ENCODE assay signal across 23 cellular contexts in the genomic region with DNA sequence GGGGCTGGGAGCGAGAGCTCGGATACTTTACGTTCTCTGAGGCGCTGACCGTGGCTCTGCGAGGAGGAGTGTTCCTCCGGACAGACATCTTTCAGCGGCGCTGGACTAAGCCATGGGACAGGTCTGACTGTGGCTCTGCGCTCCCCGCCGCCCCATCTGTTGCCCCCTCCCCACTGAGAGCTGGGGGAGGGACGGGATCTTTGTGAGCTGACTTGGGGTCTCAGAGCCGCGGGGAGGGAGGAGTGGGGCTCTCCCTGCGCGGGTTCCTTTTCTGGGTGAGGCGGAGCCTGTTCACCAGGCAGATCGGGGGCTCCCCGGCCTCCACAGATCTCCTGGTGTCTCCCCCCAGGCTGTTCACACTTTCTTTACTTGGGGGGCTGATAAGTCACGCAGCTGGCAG. TPM values are rescaled to one million over a fixed set of nuclear protein-coding genes. Genes with fewer than 3 reads are reported as not detected.
DNase-seq lines count a peak whose midpoint lies in the region; ATAC-seq, FAIRE-seq and TF ChIP-seq lines count a peak whose summit lies in the region.
"Had no signal": no experiment of that assay in that cellular context is flagged by ENCODE, and none has a peak within 500 bp of the region (broad histone marks: within the 10 kb centered on the region; RNA-seq: fewer than 3 reads in every experiment).

No MANE protein-coding gene starts in this region.

- H3K9me3 Mint-ChIP-seq in nephron (no peaks in the 10 kb centered on the region), type B pancreatic cell (no peaks in the 10 kb centered on the region)

- H3K4me2 ChIP-seq in HepG2 (ENCODE audit: low read depth, low read length) = peak overlapping the region; percentile 37
- peak overlapping the region; percentile 65 for H3K4me2 ChIP-seq in K562 (ENCODE audit: insufficient read depth, low read length)

- no peak for TF ChIP-seq POLR2A in HepG2 (IDR thresholded peaks at IDR 0.05; ENCODE audit: insufficient read depth in 1 of 2, low read depth in 2 of 2, low read length in 2 of 2)
- TF ChIP-seq POLR2A in right lobe of liver (IDR thresholded peaks at IDR 0.05) = no peak
- no peak for TF ChIP-seq POLR2A in K562 (conservative IDR thresholded peaks at IDR 0.05)
- TF ChIP-seq POLR2A in gastrocnemius medialis (IDR thresholded peaks at IDR 0.05) = no peak

- H3K27me3 ChIP-seq in HepG2 (ENCODE audit: control insufficient read depth in 1 of 2, insufficient read depth in 2 of 2, low read length in 2 of 2) (peaks cover 38 to 91% of the 10 kb centered on the region in 2 experiments), right lobe of liver (peaks cover 0 to 24% of the 10 kb centered on the region in 2 donors), K562 (ENCODE audit: control insufficient read depth in 2 of 2, insufficient read depth in 2 of 2, low read length in 2 of 2) (peaks cover 0 to 2% of the 10 kb centered on the region in 2 experiments; a peak in 2 of 5 replicates), gastrocnemius medialis (peaks cover 6 to 26% (median 15%) of the 10 kb centered on the region in 3 donors)

- no peak for ATAC-seq in HepG2
- ATAC-seq in right lobe of liver = no peak
- peak; percentile 45 for ATAC-seq in K562
- ATAC-seq in gastrocnemius medialis = no peak

- H3K79me2 ChIP-seq in HepG2 (ENCODE audit: insufficient read depth, low read length) = no peaks in the 10 kb centered on the region
- H3K79me2 ChIP-seq in K562 (ENCODE audit: control insufficient read depth, insufficient read depth, low read length) = no peaks in the 10 kb centered on the region

- FAIRE-seq in HepG2 (lab: Jason Lieb, UNC) (no peak), K562 (lab: Jason Lieb, UNC) (no peak)

- H2AFZ ChIP-seq in HepG2 (ENCODE audit: low read length) (no peak overlapping the region), K562 (ENCODE audit: low read depth, low read length) (peak overlapping the region; percentile 87)

- H3K4me3 Mint-ChIP-seq in nephron (no peak overlapping the region), type B pancreatic cell (no peak overlapping the region)

- intact Hi-C loops in HepG2 (cut with micrococcal nuclease; ENCODE audit: unreplicated experiment) (loop anchor here (5.0 kb wide), 1 partner anchor 75 kb away; no protein-coding TSS in a partner anchor), right lobe of liver (cut with DNase I) (no loop called here), K562 (cut with micrococcal nuclease) (loop anchor here (5.0 kb wide), 1 partner anchor 80 kb away; a partner anchor contains a TSS), gastrocnemius medialis (cut with DNase I; ENCODE audit: low total_unique reads) (no loop called here)

- no TSS peak for BruUV-seq in HepG2 (replicated peaks; lab: Mats Ljungman, UMichigan)
- BruUV-seq in K562 (replicated peaks; lab: Mats Ljungman, UMichigan) = no TSS peak

- TF ChIP-seq EP300 in HepG2 (IDR thresholded peaks at IDR 0.05; ENCODE audit: low read depth in 2 of 2, low read length in 2 of 2) = no peak
- no peak for TF ChIP-seq EP300 in HepG2 (CRISPR knock-in tag; IDR thresholded peaks at IDR 0.05; ENCODE audit: borderline replicate concordance)
- no peak for TF ChIP-seq EP300 in K562 (IDR thresholded peaks at IDR 0.05; ENCODE audit: low read length)

- H3K27ac ChIP-seq in HepG2 (ENCODE audit: extremely low read length, insufficient read depth, low read length) (no peak overlapping the region), right lobe of liver (no peak overlapping the region), K562 (ENCODE audit: extremely low read depth, low read depth, low read length) (peak overlapping the region; percentile 61), gastrocnemius medialis (no peak overlapping the region)
- H3K27ac ChIP-seq: HL-60 had no signal

- H3K9me1 ChIP-seq in K562 (ENCODE audit: control insufficient read depth, insufficient read depth, low read length) = no peaks in the 10 kb centered on the region

- DNase-seq in HepG2 (ENCODE audit: low spot score) (no peak), right lobe of liver (no peak), K562 (ENCODE audit: extremely low read depth in 1 of 4, low spot score in 3 of 4) (no peak), type B pancreatic cell (ENCODE audit: extremely low spot score, unreplicated experiment) (no peak), gastrocnemius medialis (no peak), 8988T (no peak), mesenteric fat pad (ENCODE audit: low spot score) (no peak)
- DNase-seq: C1 segment of cervical spinal cord, DMS79 treated with DMSO at 0.1 percent for 48 hours, IMR-90, Karpas-422, NCI-H1048, NCI-H1436 treated with DMSO at 0.1 percent for 48 hours, NCI-H2029, NCI-H345, NCI-H524 treated with DMSO at 0.1 percent for 48 hours had no signal

- no peak overlapping the region for H3K9ac ChIP-seq in HepG2 (ENCODE audit: insufficient read depth, low read depth, low read length)
- peak overlapping the region; percentile 36 to 72 for H3K9ac ChIP-seq in K562 (ENCODE audit: insufficient read depth in 1 of 2, low read depth in 2 of 2, low read length in 2 of 2)

- H3K9me3 ChIP-seq in HepG2 (ENCODE audit: low read length) (no peaks in the 10 kb centered on the region), right lobe of liver (no peaks in the 10 kb centered on the region), K562 (replicated peaks; ENCODE audit: control insufficient read depth, insufficient read depth, low read depth, low read length) (no peaks in the 10 kb centered on the region), gastrocnemius medialis (no peaks in the 10 kb centered on the region)
- H3K9me3 ChIP-seq: HAP-1 had no signal

- H3K27me3 Mint-ChIP-seq in nephron (ENCODE audit: low read depth) = peaks cover 64% of the 10 kb centered on the region
- H3K27me3 Mint-ChIP-seq in type B pancreatic cell = peaks cover 8% of the 10 kb centered on the region

- CTCF ChIA-PET in HepG2 (lab: Yijun Ruan, JAX; ENCODE audit: low intra/inter-chr PET ratio, low total read pairs) (no interaction called here), K562 (lab: Yijun Ruan, JAX; ENCODE audit: low intra/inter-chr PET ratio) (no interaction called here)

- H4K20me1 ChIP-seq in HepG2 (ENCODE audit: insufficient read depth, low read length) (no peaks in the 10 kb centered on the region), K562 (replicated peaks; ENCODE audit: control insufficient read depth, insufficient read depth, low read length) (no peaks in the 10 kb centered on the region)

- TF ChIP-seq RAD21 in HepG2 (CRISPR knock-in tag; IDR thresholded peaks at IDR 0.05) (no peak), K562 (CRISPR knock-in tag; conservative IDR thresholded peaks at IDR 0.05 in 1 of 2, IDR thresholded peaks at IDR 0.05 in 1 of 2) (no peak)

- peak overlapping the region in 1 of 3 experiments; percentile 4; a peak in 1 of 6 replicates for H3K4me3 ChIP-seq in HepG2 (replicated peaks in 1 of 3; ENCODE audit: insufficient read depth in 1 of 3, low read depth in 2 of 3, low read length in 3 of 3)
- H3K4me3 ChIP-seq in right lobe of liver = no peak overlapping the region
- no peak overlapping the region for H3K4me3 ChIP-seq in K562
- H3K4me3 ChIP-seq in gastrocnemius medialis = no peak overlapping the region
- H3K4me3 ChIP-seq: HAP-1 had no signal

- WGBS in HepG2 (ENCODE audit: low lambda C conversion rate) = 68% methylated on average over 11 of the region's 21 CpGs
- 14% methylated on average over 1 of the region's 21 CpGs for WGBS in right lobe of liver (ENCODE audit: insufficient coverage, low coverage, low lambda C conversion rate, missing lambda C conversion rate)
- WGBS in K562 (ENCODE audit: insufficient coverage, low coverage, missing lambda C conversion rate) = 12% methylated on average over 20 of the region's 21 CpGs

- H3K36me3 Mint-ChIP-seq in nephron (ENCODE audit: low read depth) (no peaks in the 10 kb centered on the region), type B pancreatic cell (no peaks in the 10 kb centered on the region)

- in situ Hi-C loops in HepG2 (cut with HindIII; ENCODE audit: extremely low pct_ligation_motif_present, low pct_unique_long_range_greater_than_20kb) (no loop called here), K562 (cut with MboI) (no loop called here), gastrocnemius medialis (cut with MboI; ENCODE audit: low sequenced_read_pairs in 4 of 4) (no loop called here)

- POLR2A ChIA-PET in HepG2 (lab: Yijun Ruan, JAX) = no interaction called here
- POLR2A ChIA-PET in K562 (lab: Yijun Ruan, JAX) = interaction anchor here (1.7 kb wide), 1 partner anchor 9 kb away, joined by 5 read pairs; no protein-coding TSS in a partner anchor

- H3K27ac Mint-ChIP-seq in nephron = peak overlapping the region; percentile 54 to 90 (median 68)
- H3K27ac Mint-ChIP-seq in type B pancreatic cell = peak overlapping the region; percentile 34

- H3K36me3 ChIP-seq in HepG2 (replicated peaks in 1 of 2; ENCODE audit: control insufficient read depth in 1 of 2, insufficient read depth in 2 of 2, low read length in 2 of 2) (no peaks in the 10 kb centered on the region), right lobe of liver (no peaks in the 10 kb centered on the region), K562 (ENCODE audit: control insufficient read depth, insufficient read depth, low read length) (no peaks in the 10 kb centered on the region), gastrocnemius medialis (no peaks in the 10 kb centered on the region)
- H3K36me3 ChIP-seq: HAP-1 had no signal

- H3K4me1 ChIP-seq in HepG2 (ENCODE audit: insufficient read depth, low read length) = peaks cover 58% of the 10 kb centered on the region
- H3K4me1 ChIP-seq in right lobe of liver = peaks cover 0 to 1% (median 0%) of the 10 kb centered on the region in 4 donors
- peaks cover 56 to 83% of the 10 kb centered on the region in 2 experiments for H3K4me1 ChIP-seq in K562 (replicated peaks in 1 of 2; ENCODE audit: control insufficient read depth in 2 of 2, insufficient read depth in 2 of 2, low read length in 2 of 2)
- H3K4me1 ChIP-seq in gastrocnemius medialis = peaks cover 0 to 2% of the 10 kb centered on the region in 2 donors
- H3K4me1 ChIP-seq: HAP-1 had no signal

- peaks cover 29% of the 10 kb centered on the region for H3K4me1 Mint-ChIP-seq in nephron
- H3K4me1 Mint-ChIP-seq in type B pancreatic cell (ENCODE audit: unreplicated experiment) = peaks cover 41% of the 10 kb centered on the region

- TF ChIP-seq CTCF in HepG2 (CRISPR knock-in tag; IDR thresholded peaks at IDR 0.05) (no peak), right lobe of liver (IDR thresholded peaks at IDR 0.05) (no peak), K562 (IDR thresholded peaks at IDR 0.05 in 2 of 3, conservative IDR thresholded peaks at IDR 0.05 in 1 of 3; ENCODE audit: insufficient read depth in 2 of 3, low read depth in 1 of 3, low read length in 3 of 3) (no peak), nephron (IDR thresholded peaks at IDR 0.05; ENCODE audit: unreplicated experiment in 3 of 3) (no peak), type B pancreatic cell (conservative IDR thresholded peaks at IDR 0.05) (no peak), gastrocnemius medialis (IDR thresholded peaks at IDR 0.05 in 4 of 5, conservative IDR thresholded peaks at IDR 0.05 in 1 of 5) (no peak)

RNA-seq across cellular contexts. Expression of a gene that starts 11.3 kb away (rescaled TPM):
- 0.20 and 0.39 TPM in 2 replicates for total RNA-seq in HepG2 (2016; rRNA removed; fragmentation: Illumina TruSeq; extraction: Trizol)
- 0.09 and 0.10 TPM in 2 replicates for total RNA-seq in HepG2 (2016; cell fraction: cytosol; rRNA removed; fragmentation: Illumina TruSeq; extraction: Trizol; ENCODE audit: low read depth)
- 0.10 and 0.32 TPM in 2 replicates for total RNA-seq in HepG2 (2016; cell fraction: insoluble cytoplasmic fraction; rRNA removed; fragmentation: Illumina TruSeq; extraction: Trizol)
- 0.31 and 0.65 TPM in 2 replicates for total RNA-seq in HepG2 (2016; cell fraction: membrane; rRNA removed; fragmentation: Illumina TruSeq; extraction: Trizol)
- 0.19 and 0.22 TPM in 2 replicates for total RNA-seq in HepG2 (2016; cell fraction: nucleus; rRNA removed; fragmentation: Illumina TruSeq; extraction: Trizol)
- polyA plus RNA-seq in HepG2 (2011; rRNA removed) = 0.12 and 0.18 TPM in 2 replicates
- 0.10 and 0.19 TPM in 2 replicates for polyA plus RNA-seq in HepG2 (2011; cell fraction: cytosol; rRNA removed)
- polyA plus RNA-seq in HepG2 (2011; cell fraction: nucleus; rRNA removed) = 0.09 and 0.27 TPM in 2 replicates
- polyA plus RNA-seq in HepG2 (2012) = 0.05 and 0.16 TPM in 2 replicates
- 0.26 and 0.33 TPM in 2 replicates for polyA plus RNA-seq in HepG2 (2016; cell fraction: cytosol; fragmentation: Illumina TruSeq; extraction: Trizol; ENCODE audit: low read depth)
- polyA plus RNA-seq in HepG2 (2016; cell fraction: insoluble cytoplasmic fraction; fragmentation: Illumina TruSeq; extraction: Trizol; ENCODE audit: low read depth) = 0.29 and 0.56 TPM in 2 replicates
- polyA plus RNA-seq in HepG2 (2016; cell fraction: membrane; fragmentation: Illumina TruSeq; extraction: Trizol; ENCODE audit: low read depth) = 0.41 and 0.42 TPM in 2 replicates
- 0.41 and 0.80 TPM in 2 replicates for polyA plus RNA-seq in HepG2 (2016; cell fraction: nucleus; fragmentation: Illumina TruSeq; extraction: Trizol; ENCODE audit: insufficient read depth, low read depth)
- polyA minus RNA-seq in HepG2 (2011; rRNA and poly(A)+ RNA removed; ENCODE audit: low replicate concordance) = 0.18 TPM in 1 of 2 replicates, not detected in the other
- not detected in 2 replicates for polyA minus RNA-seq in HepG2 (2011; cell fraction: cytosol; rRNA and poly(A)+ RNA removed)
- polyA minus RNA-seq in HepG2 (2011; cell fraction: nucleus; rRNA and poly(A)+ RNA removed) = not detected in 2 replicates
- under 1 TPM; 0.12 to 0.56 (median 0.26) TPM for total RNA-seq in right lobe of liver
- total RNA-seq in K562 (2011; cell fraction: chromatin; rRNA removed; ENCODE audit: low replicate concordance) = 0.40 and 1.3 TPM in 2 replicates
- 0.66 and 0.67 TPM in 2 replicates for total RNA-seq in K562 (2011; cell fraction: nucleolus; rRNA removed)
- total RNA-seq in K562 (2011; cell fraction: nucleoplasm; rRNA removed) = 0.29 and 0.46 TPM in 2 replicates
- total RNA-seq in K562 (2014; rRNA removed) = 0.18 and 0.45 TPM in 2 replicates
- total RNA-seq in K562 (2014; rRNA removed; fragmentation: Illumina TruSeq; extraction: Trizol) = 0.06 TPM in 1 of 2 replicates, not detected in the other
- 0.08 and 0.22 TPM in 2 replicates for total RNA-seq in K562 (2015; rRNA removed; fragmentation: Illumina TruSeq; extraction: Trizol)
- total RNA-seq in K562 (2021) = 0.49 TPM in 2 replicates
- polyA plus RNA-seq in K562 (2011; rRNA removed) = 0.57 and 0.68 TPM in 2 replicates
- polyA plus RNA-seq in K562 (2011; cell fraction: cytosol; rRNA removed) = 0.68 and 2.4 TPM in 2 replicates
- 1.4 and 2.7 TPM in 2 replicates for polyA plus RNA-seq in K562 (2011; cell fraction: nucleus; rRNA removed)
- 0.43 and 0.44 TPM in 2 replicates for polyA plus RNA-seq in K562 (2012)
- polyA plus RNA-seq in K562 (2014; fragmentation: Illumina TruSeq; extraction: Trizol) = 0.09 and 0.11 TPM in 2 replicates
- not detected for polyA plus RNA-seq in K562 (2014; fragmentation: Nextera tagmentation; extraction: Ambion mirVana)
- polyA plus RNA-seq in K562 (2014; rRNA removed) = 0.16 and 0.34 TPM in 2 replicates
- 0.12 and 0.39 TPM in 2 replicates for polyA minus RNA-seq in K562 (2011; rRNA and poly(A)+ RNA removed)
- polyA minus RNA-seq in K562 (2011; cell fraction: cytosol; rRNA and poly(A)+ RNA removed) = 0.86 and 1.5 TPM in 2 replicates
- polyA minus RNA-seq in K562 (2011; cell fraction: nucleus; rRNA and poly(A)+ RNA removed) = 0.67 TPM in 2 replicates
- total RNA-seq in type B pancreatic cell (ENCODE audit: low replicate concordance) = 10.8 and 12.8 TPM in 2 replicates
- not detected for total RNA-seq in gastrocnemius medialis
- 0.19 TPM for total RNA-seq in mesenteric fat pad
- total RNA-seq: A673, HT1080, IMR-90, MCF 10A had no signal
- polyA plus RNA-seq: IMR-90 had no signal

RNA-seq across cellular contexts. Expression of a gene that starts 59.8 kb away (rescaled TPM):
- total RNA-seq in HepG2 (2016; rRNA removed; fragmentation: Illumina TruSeq; extraction: Trizol) (0.46 and 0.86 TPM in 2 replicates), right lobe of liver (not detected), K562 (2014; rRNA removed) (not detected in 2 replicates), K562 (2014; rRNA removed; fragmentation: Illumina TruSeq; extraction: Trizol) (not detected in 2 replicates), K562 (2015; rRNA removed; fragmentation: Illumina TruSeq; extraction: Trizol) (not detected in 2 replicates), K562 (2021) (not detected in 2 replicates), type B pancreatic cell (ENCODE audit: low replicate concordance) (7.3 and 17.9 TPM in 2 replicates), gastrocnemius medialis (not detected), mesenteric fat pad (not detected)
- total RNA-seq in HepG2 (2016; cell fraction: cytosol; rRNA removed; fragmentation: Illumina TruSeq; extraction: Trizol; ENCODE audit: low read depth) = 0.30 and 0.62 TPM in 2 replicates
- 0.65 and 0.76 TPM in 2 replicates for total RNA-seq in HepG2 (2016; cell fraction: insoluble cytoplasmic fraction; rRNA removed; fragmentation: Illumina TruSeq; extraction: Trizol)
- 0.52 and 0.65 TPM in 2 replicates for total RNA-seq in HepG2 (2016; cell fraction: membrane; rRNA removed; fragmentation: Illumina TruSeq; extraction: Trizol)
- 0.78 and 0.81 TPM in 2 replicates for total RNA-seq in HepG2 (2016; cell fraction: nucleus; rRNA removed; fragmentation: Illumina TruSeq; extraction: Trizol)
- polyA plus RNA-seq in HepG2 (2011; rRNA removed) (0.69 and 0.82 TPM in 2 replicates), K562 (2011; rRNA removed) (not detected in 2 replicates), K562 (2014; fragmentation: Illumina TruSeq; extraction: Trizol) (not detected in 2 replicates), K562 (2014; fragmentation: Nextera tagmentation; extraction: Ambion mirVana) (not detected), K562 (2014; rRNA removed) (not detected in 2 replicates)
- polyA plus RNA-seq in HepG2 (2011; cell fraction: cytosol; rRNA removed) = 0.46 and 0.94 TPM in 2 replicates
- polyA plus RNA-seq in HepG2 (2011; cell fraction: nucleus; rRNA removed) = 1.1 and 1.2 TPM in 2 replicates
- 0.24 and 0.42 TPM in 2 replicates for polyA plus RNA-seq in HepG2 (2012)
- polyA plus RNA-seq in HepG2 (2016; cell fraction: cytosol; fragmentation: Illumina TruSeq; extraction: Trizol; ENCODE audit: low read depth) = 0.52 and 0.54 TPM in 2 replicates
- 0.67 and 0.91 TPM in 2 replicates for polyA plus RNA-seq in HepG2 (2016; cell fraction: insoluble cytoplasmic fraction; fragmentation: Illumina TruSeq; extraction: Trizol; ENCODE audit: low read depth)
- 0.51 and 0.60 TPM in 2 replicates for polyA plus RNA-seq in HepG2 (2016; cell fraction: membrane; fragmentation: Illumina TruSeq; extraction: Trizol; ENCODE audit: low read depth)
- polyA plus RNA-seq in HepG2 (2016; cell fraction: nucleus; fragmentation: Illumina TruSeq; extraction: Trizol; ENCODE audit: insufficient read depth, low read depth) = 0.97 and 1.1 TPM in 2 replicates
- polyA minus RNA-seq in HepG2 (2011; rRNA and poly(A)+ RNA removed; ENCODE audit: low replicate concordance) = 0.40 TPM in 1 of 2 replicates, not detected in the other
- 0.40 TPM in 1 of 2 replicates, not detected in the other for polyA minus RNA-seq in HepG2 (2011; cell fraction: cytosol; rRNA and poly(A)+ RNA removed)
- polyA minus RNA-seq in HepG2 (2011; cell fraction: nucleus; rRNA and poly(A)+ RNA removed) = 0.26 and 0.75 TPM in 2 replicates
- not detected in 2 replicates for total RNA-seq in K562 (2011; cell fraction: chromatin; rRNA removed; ENCODE audit: low replicate concordance)
- total RNA-seq in K562 (2011; cell fraction: nucleolus; rRNA removed) = not detected in 2 replicates
- total RNA-seq in K562 (2011; cell fraction: nucleoplasm; rRNA removed) = not detected in 2 replicates
- polyA plus RNA-seq in K562 (2011; cell fraction: cytosol; rRNA removed) = 0.04 TPM in 1 of 2 replicates, not detected in the other
- polyA plus RNA-seq in K562 (2011; cell fraction: nucleus; rRNA removed) = 0.09 TPM in 1 of 2 replicates, not detected in the other
- not detected in 2 replicates for polyA plus RNA-seq in K562 (2012)
- not detected in 2 replicates for polyA minus RNA-seq in K562 (2011; rRNA and poly(A)+ RNA removed)
- not detected in 2 replicates for polyA minus RNA-seq in K562 (2011; cell fraction: cytosol; rRNA and poly(A)+ RNA removed)
- not detected in 2 replicates for polyA minus RNA-seq in K562 (2011; cell fraction: nucleus; rRNA and poly(A)+ RNA removed)
- total RNA-seq: A673, G401, HT1080, IMR-90, MCF 10A had no signal
- polyA plus RNA-seq: IMR-90 had no signal

Comparison
In these comparisons a context has a peak if more than half of its experiments do, and no peak if none do; other contexts are left out.
1. intact Hi-C loops: an anchor here in HepG2 (5.0 kb wide) and K562 (5.0 kb wide); none called in right lobe of liver and gastrocnemius medialis.